Comparison of ENCODE assay signal across 13 cellular contexts in genomic region chr19:29675650-29676186, GRCh38. TPM values are rescaled to one million over a fixed set of nuclear protein-coding genes. Genes with fewer than 3 reads are reported as not detected.
DNase-seq lines count a peak whose midpoint lies in the region; ATAC-seq and TF ChIP-seq lines count a peak whose summit lies in the region.
"Had no signal": no experiment of that assay in that cellular context is flagged by ENCODE, and none has a peak within 500 bp of the region (broad histone marks: within the 10 kb centered on the region; RNA-seq: fewer than 3 reads in every experiment).

No MANE protein-coding gene starts in this region.

- H3K4me3 Mint-ChIP-seq in CD8-positive, alpha-beta T cell: peak overlapping the region; percentile 39
- peak overlapping the region; percentile 69 to 75 for H3K4me3 Mint-ChIP-seq in effector memory CD8-positive, alpha-beta T cell

- DNase-seq in AG08396 (ENCODE audit: low spot score) (peak; percentile 1), osteoblast (ENCODE audit: insufficient read length, low spot score, missing footprints) (peak; percentile 62), hepatic stellate cell (ENCODE audit: low spot score) (no peak), foreskin melanocyte (no peak), NCI-H1417 treated with DMSO at 0.1 percent for 48 hours (lab: John Stamatoyannopoulos, UW) (no peak)
- no peak for DNase-seq in CD8-positive, alpha-beta T cell
- DNase-seq in effector memory CD8-positive, alpha-beta T cell: no peak
- DNase-seq: central memory CD4-positive, alpha-beta T cell; erythroblast; GM23248; NCI-H226 had no signal

- CTCF ChIA-PET in CD8-positive, alpha-beta T cell (lab: Charles Lee): interaction anchor here (1.0 to 5.2 kb wide), 6 partner anchors 8 to 65 kb away, joined by 3 to 35 read pairs (median 10); no protein-coding TSS in a partner anchor

- POLR2A ChIA-PET in CD8-positive, alpha-beta T cell (lab: Charles Lee): interaction anchor here (2.0 to 6.7 kb wide), 2 partner anchors 9 to 70 kb away, joined by 8 to 36 read pairs; partner anchors contain the start of genes PLEKHF1 and POP4

- H3K4me2 ChIP-seq in osteoblast (ENCODE audit: insufficient read depth, low read length): no peak overlapping the region

- H3K79me2 ChIP-seq in osteoblast (ENCODE audit: insufficient read depth, low read length): peaks cover 53% of the 10 kb centered on the region

- H3K36me3 ChIP-seq in CD8-positive, alpha-beta T cell (ENCODE audit: insufficient read depth, low read length): peaks cover 22% of the 10 kb centered on the region
- peaks cover 17% of the 10 kb centered on the region for H3K36me3 ChIP-seq in osteoblast (ENCODE audit: insufficient read depth, low read length)

- no peak overlapping the region for H2AFZ ChIP-seq in osteoblast (ENCODE audit: low read length)
- H2AFZ ChIP-seq: GM23248 had no signal

- no peaks in the 10 kb centered on the region for H3K27me3 ChIP-seq in CD8-positive, alpha-beta T cell (ENCODE audit: insufficient read depth, low read length)
- H3K27me3 ChIP-seq in osteoblast (ENCODE audit: insufficient read depth, low read length): no peaks in the 10 kb centered on the region

- intact Hi-C loops in CD8-positive, alpha-beta T cell (cut with DNase I, micrococcal nuclease): no loop called here

- H3K27ac ChIP-seq in CD8-positive, alpha-beta T cell (ENCODE audit: low read depth, low read length): no peak overlapping the region
- no peak overlapping the region for H3K27ac ChIP-seq in osteoblast (ENCODE audit: low read depth, low read length)
- H3K27ac ChIP-seq: GM23248 had no signal

- H3K36me3 Mint-ChIP-seq in CD8-positive, alpha-beta T cell: peaks cover 47% of the 10 kb centered on the region
- H3K36me3 Mint-ChIP-seq in effector memory CD8-positive, alpha-beta T cell (ENCODE audit: insufficient read depth): peaks cover 88% of the 10 kb centered on the region

- H3K4me1 ChIP-seq in CD8-positive, alpha-beta T cell (ENCODE audit: insufficient read depth, low read length): peaks cover 96% of the 10 kb centered on the region
- H3K4me1 ChIP-seq in osteoblast (ENCODE audit: insufficient read depth, low read length): peaks cover 6% of the 10 kb centered on the region

- TF ChIP-seq CTCF in CD8-positive, alpha-beta T cell (IDR thresholded peaks at IDR 0.05): no peak
- no peak for TF ChIP-seq CTCF in osteoblast (IDR thresholded peaks at IDR 0.05; ENCODE audit: extremely low read depth, low read depth, low read length)

- peaks cover 36% of the 10 kb centered on the region for H4K20me1 ChIP-seq in osteoblast (ENCODE audit: insufficient read depth, low read length)

- no peaks in the 10 kb centered on the region for H3K27me3 Mint-ChIP-seq in CD8-positive, alpha-beta T cell (ENCODE audit: low read depth)
- H3K27me3 Mint-ChIP-seq in effector memory CD8-positive, alpha-beta T cell: no peaks in the 10 kb centered on the region

- no peaks in the 10 kb centered on the region for H3K9me3 ChIP-seq in CD8-positive, alpha-beta T cell (ENCODE audit: low read length)
- no peaks in the 10 kb centered on the region for H3K9me3 ChIP-seq in osteoblast (ENCODE audit: low read depth, low read length)

- ATAC-seq in CD8-positive, alpha-beta T cell: no peak
- ATAC-seq in effector memory CD8-positive, alpha-beta T cell (replicated peaks): no peak
- ATAC-seq in HG03442 (IDR thresholded peaks at IDR 0.05; ENCODE audit: unreplicated experiment): no peak
- ATAC-seq: Panc1 had no signal

- H3K27ac Mint-ChIP-seq in CD8-positive, alpha-beta T cell: peak overlapping the region; percentile 84
- H3K27ac Mint-ChIP-seq in effector memory CD8-positive, alpha-beta T cell: peak overlapping the region; percentile 91 to 95

- no peak overlapping the region for H3K4me3 ChIP-seq in CD8-positive, alpha-beta T cell (ENCODE audit: low read depth, low read length)
- H3K4me3 ChIP-seq in osteoblast (ENCODE audit: insufficient read depth, low read length): no peak overlapping the region
- H3K4me3 ChIP-seq: GM23248 had no signal

- H3K9me3 Mint-ChIP-seq in CD8-positive, alpha-beta T cell: no peaks in the 10 kb centered on the region
- no peaks in the 10 kb centered on the region for H3K9me3 Mint-ChIP-seq in effector memory CD8-positive, alpha-beta T cell

- peaks cover 89% of the 10 kb centered on the region for H3K4me1 Mint-ChIP-seq in CD8-positive, alpha-beta T cell (ENCODE audit: low read depth)
- peaks cover 68 to 71% of the 10 kb centered on the region in 2 donors for H3K4me1 Mint-ChIP-seq in effector memory CD8-positive, alpha-beta T cell (ENCODE audit: low read depth in 2 of 2)

RNA-seq across cellular contexts. Expression of gene PLEKHF1, which starts 10.5 kb away (rescaled TPM):
- total RNA-seq in CD8-positive, alpha-beta T cell: 10 to 100 TPM; 33.7 to 34.1 TPM
- 86.9 and 106 TPM in 2 replicates for total RNA-seq in osteoblast

RNA-seq across cellular contexts. Expression of gene C19orf12, which starts 39.3 kb away (rescaled TPM):
- total RNA-seq in CD8-positive, alpha-beta T cell: 1 to 10 TPM; 7.0 to 8.9 TPM
- 48.5 and 52.7 TPM in 2 replicates for total RNA-seq in osteoblast

Comparison
In these comparisons a context has a peak if more than half of its experiments do, and no peak if none do; other contexts are left out.
1. DNase-seq: peak in AG08396 (single experiment) and osteoblast (single experiment); none in CD8-positive, alpha-beta T cell (0 of 7), effector memory CD8-positive, alpha-beta T cell (0 of 3), hepatic stellate cell (single experiment), foreskin melanocyte (single experiment) and NCI-H1417 treated with DMSO at 0.1 percent for 48 hours (single experiment).